18 cellular contexts compared by ENCODE assay signal in the genomic region with DNA sequence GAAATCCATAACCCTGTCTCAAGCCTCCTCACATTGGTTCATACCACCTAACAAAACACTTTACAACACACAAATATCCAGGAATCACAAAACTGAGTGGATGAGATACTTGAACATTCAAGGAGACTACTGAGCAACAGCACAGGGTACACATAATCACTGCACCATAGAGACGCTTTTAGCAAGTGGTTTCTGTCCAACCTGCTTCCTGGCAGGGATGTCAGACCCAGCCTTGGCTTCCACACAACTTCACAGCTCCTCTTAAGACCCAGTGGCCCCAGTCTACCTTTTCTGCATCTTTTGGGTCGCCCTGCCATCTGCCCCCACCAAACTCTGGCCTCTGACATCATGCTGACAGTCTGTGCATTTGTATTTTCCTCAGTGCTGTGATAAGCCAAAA. TPM values are rescaled to one million over a fixed set of nuclear protein-coding genes. Genes with fewer than 3 reads are reported as not detected.
A peak's percentile ranks its signal among the peaks of the same experiment; 100 is the strongest.
DNase-seq lines count a peak whose midpoint lies in the region; ATAC-seq and TF ChIP-seq lines count a peak whose summit lies in the region.
"Had no signal": no experiment of that assay in that cellular context is flagged by ENCODE, and none has a peak within 500 bp of the region (broad histone marks: within the 10 kb centered on the region; RNA-seq: fewer than 3 reads in every experiment).

No MANE protein-coding gene starts in this region.

- peaks cover 73 to 74% of the 10 kb centered on the region in 2 donors for H3K36me3 Mint-ChIP-seq in CD14-positive monocyte
- H3K36me3 Mint-ChIP-seq in CD8-positive, alpha-beta T cell: peaks cover 64% of the 10 kb centered on the region
- H3K36me3 Mint-ChIP-seq in effector memory CD8-positive, alpha-beta T cell (ENCODE audit: insufficient read depth): peaks cover 39% of the 10 kb centered on the region
- peaks cover 6% of the 10 kb centered on the region for H3K36me3 Mint-ChIP-seq in natural killer cell treated with Interleukin-12 subunit alpha and Interleukin-12 subunit beta and Interleukin-15 and Interleukin-18, amount 100 ng/mL, for 72 hours

- peaks cover 7% of the 10 kb centered on the region for H3K4me1 ChIP-seq in CD8-positive, alpha-beta T cell (ENCODE audit: insufficient read depth, low read length)
- H3K4me1 ChIP-seq in right lobe of liver: no peaks in the 10 kb centered on the region
- no peaks in the 10 kb centered on the region for H3K4me1 ChIP-seq in testis

- H3K9me3 Mint-ChIP-seq in CD14-positive monocyte: no peaks in the 10 kb centered on the region
- no peaks in the 10 kb centered on the region for H3K9me3 Mint-ChIP-seq in CD8-positive, alpha-beta T cell
- no peaks in the 10 kb centered on the region for H3K9me3 Mint-ChIP-seq in effector memory CD8-positive, alpha-beta T cell
- no peaks in the 10 kb centered on the region for H3K9me3 Mint-ChIP-seq in natural killer cell treated with Interleukin-12 subunit alpha and Interleukin-12 subunit beta and Interleukin-15 and Interleukin-18, amount 100 ng/mL, for 72 hours
- H3K9me3 Mint-ChIP-seq: neural progenitor cell had no signal

- H3K27me3 ChIP-seq in CD8-positive, alpha-beta T cell (ENCODE audit: insufficient read depth, low read length): no peaks in the 10 kb centered on the region
- H3K27me3 ChIP-seq in right lobe of liver: no peaks in the 10 kb centered on the region
- no peaks in the 10 kb centered on the region for H3K27me3 ChIP-seq in testis
- H3K27me3 ChIP-seq: brain microvascular endothelial cell, tibial artery had no signal

- no peak overlapping the region for H3K4me3 Mint-ChIP-seq in CD14-positive monocyte
- H3K4me3 Mint-ChIP-seq in CD8-positive, alpha-beta T cell: no peak overlapping the region
- H3K4me3 Mint-ChIP-seq in effector memory CD8-positive, alpha-beta T cell: no peak overlapping the region
- H3K4me3 Mint-ChIP-seq in natural killer cell treated with Interleukin-12 subunit alpha and Interleukin-12 subunit beta and Interleukin-15 and Interleukin-18, amount 100 ng/mL, for 72 hours: no peak overlapping the region
- H3K4me3 Mint-ChIP-seq: neural progenitor cell had no signal

- WGBS in right lobe of liver (ENCODE audit: insufficient coverage, low coverage, low lambda C conversion rate, missing lambda C conversion rate): 90% methylated on average over 2 of the region's 2 CpGs
- 94% methylated on average over 2 of the region's 2 CpGs for WGBS in testis, 2 donors

- H3K27ac ChIP-seq in CD8-positive, alpha-beta T cell (ENCODE audit: low read depth, low read length): no peak overlapping the region
- H3K27ac ChIP-seq in right lobe of liver (no peak overlapping the region), testis (no peak overlapping the region)
- H3K27ac ChIP-seq: brain microvascular endothelial cell, coronary artery, HL-60, neural progenitor cell, tibial artery had no signal

- ATAC-seq in CD8-positive, alpha-beta T cell: no peak
- ATAC-seq in effector memory CD8-positive, alpha-beta T cell (replicated peaks): no peak
- ATAC-seq in natural killer cell treated with Interleukin-12 subunit alpha and Interleukin-12 subunit beta and Interleukin-15 and Interleukin-18, amount 100 ng/mL, for 72 hours: peak in 1 of 2 donors; percentile 28
- no peak for ATAC-seq in right lobe of liver
- no peak for ATAC-seq in HG03469 (IDR thresholded peaks at IDR 0.05; ENCODE audit: unreplicated experiment)

- POLR2A ChIA-PET in CD8-positive, alpha-beta T cell (lab: Charles Lee): no interaction called here

- H3K4me3 ChIP-seq in CD8-positive, alpha-beta T cell (ENCODE audit: low read depth, low read length): no peak overlapping the region
- no peak overlapping the region for H3K4me3 ChIP-seq in right lobe of liver
- no peak overlapping the region for H3K4me3 ChIP-seq in testis
- H3K4me3 ChIP-seq: coronary artery, neural progenitor cell, tibial artery had no signal

- H3K27me3 Mint-ChIP-seq in CD14-positive monocyte (ENCODE audit: low read depth in 3 of 3): peaks cover 3 to 6% (median 3%) of the 10 kb centered on the region in 3 donors
- H3K27me3 Mint-ChIP-seq in CD8-positive, alpha-beta T cell (ENCODE audit: low read depth): no peaks in the 10 kb centered on the region
- no peaks in the 10 kb centered on the region for H3K27me3 Mint-ChIP-seq in effector memory CD8-positive, alpha-beta T cell
- H3K27me3 Mint-ChIP-seq in natural killer cell treated with Interleukin-12 subunit alpha and Interleukin-12 subunit beta and Interleukin-15 and Interleukin-18, amount 100 ng/mL, for 72 hours: no peaks in the 10 kb centered on the region

- no peaks in the 10 kb centered on the region for H3K9me3 ChIP-seq in CD8-positive, alpha-beta T cell (ENCODE audit: low read length)
- H3K9me3 ChIP-seq in right lobe of liver (no peaks in the 10 kb centered on the region), testis (no peaks in the 10 kb centered on the region)
- H3K9me3 ChIP-seq: tibial artery had no signal

- TF ChIP-seq CTCF in CD14-positive monocyte (IDR thresholded peaks at IDR 0.05) (no peak), right lobe of liver (IDR thresholded peaks at IDR 0.05) (no peak), testis (IDR thresholded peaks at IDR 0.05) (no peak)
- no peak for TF ChIP-seq CTCF in CD8-positive, alpha-beta T cell (IDR thresholded peaks at IDR 0.05)

- H3K36me3 ChIP-seq in CD8-positive, alpha-beta T cell (ENCODE audit: insufficient read depth, low read length): peaks cover 22% of the 10 kb centered on the region
- H3K36me3 ChIP-seq in right lobe of liver (peaks cover 0 to 14% (median 2%) of the 10 kb centered on the region in 4 donors), testis (ENCODE audit: low read depth, missing control alignments) (no peaks in the 10 kb centered on the region)
- H3K36me3 ChIP-seq: neural progenitor cell had no signal

- DNase-seq in CD14-positive monocyte (ENCODE audit: low spot score): no peak
- DNase-seq in CD8-positive, alpha-beta T cell: no peak
- DNase-seq in effector memory CD8-positive, alpha-beta T cell: no peak
- DNase-seq in natural killer cell treated with Interleukin-12 subunit alpha and Interleukin-12 subunit beta and Interleukin-15 and Interleukin-18, amount 100 ng/mL, for 72 hours (ENCODE audit: low spot score): no peak
- DNase-seq in right lobe of liver: no peak
- no peak for DNase-seq in testis
- DNase-seq: activated CD4-positive, CD25-positive, alpha-beta regulatory T cell treated with anti-CD3 and anti-CD28 coated beads, Interleukin-2, amount 50 U/mL, for 72 hours; activated CD8-positive, alpha-beta memory T cell treated with anti-CD3 and anti-CD28 coated beads, Interleukin-2, amount 50 U/mL, for 48 hours; brain microvascular endothelial cell; hippocampal formation; IMR-90; NCI-H1694; NCI-H226; tibial artery had no signal

- peak overlapping the region in 4 of 7 donors; percentile 8 to 60 (median 34) for H3K27ac Mint-ChIP-seq in CD14-positive monocyte
- H3K27ac Mint-ChIP-seq in CD8-positive, alpha-beta T cell: peak overlapping the region; percentile 75
- peak overlapping the region; percentile 31 to 65 for H3K27ac Mint-ChIP-seq in effector memory CD8-positive, alpha-beta T cell
- peak overlapping the region; percentile 38 to 54 for H3K27ac Mint-ChIP-seq in natural killer cell treated with Interleukin-12 subunit alpha and Interleukin-12 subunit beta and Interleukin-15 and Interleukin-18, amount 100 ng/mL, for 72 hours
- H3K27ac Mint-ChIP-seq: neural progenitor cell had no signal

- TF ChIP-seq POLR2A in right lobe of liver (IDR thresholded peaks at IDR 0.05) (no peak), testis (IDR thresholded peaks at IDR 0.05) (no peak)

- intact Hi-C loops in CD14-positive monocyte (cut with micrococcal nuclease) (no loop called here), right lobe of liver (cut with DNase I) (loop anchor here (10.0 kb wide), 1 partner anchor 146 kb away; no protein-coding TSS in a partner anchor), testis (cut with DNase I; ENCODE audit: low total_unique reads) (loop anchor here (5.0 kb wide), 1 partner anchor 149 kb away; no protein-coding TSS in a partner anchor)
- intact Hi-C loops in CD8-positive, alpha-beta T cell (cut with DNase I, micrococcal nuclease): no loop called here

- H3K4me1 Mint-ChIP-seq in CD14-positive monocyte: peaks cover 12% of the 10 kb centered on the region
- peaks cover 23% of the 10 kb centered on the region for H3K4me1 Mint-ChIP-seq in CD8-positive, alpha-beta T cell (ENCODE audit: low read depth)
- peaks cover 13 to 16% of the 10 kb centered on the region in 2 donors for H3K4me1 Mint-ChIP-seq in effector memory CD8-positive, alpha-beta T cell (ENCODE audit: low read depth in 2 of 2)
- H3K4me1 Mint-ChIP-seq in natural killer cell treated with Interleukin-12 subunit alpha and Interleukin-12 subunit beta and Interleukin-15 and Interleukin-18, amount 100 ng/mL, for 72 hours (ENCODE audit: low read depth in 2 of 2): peaks cover 27 to 30% of the 10 kb centered on the region in 2 donors

- CTCF ChIA-PET in CD8-positive, alpha-beta T cell (lab: Charles Lee): interaction anchor here (2.2 to 3.7 kb wide), 2 partner anchors 11 kb away, joined by 6 to 25 read pairs; no protein-coding TSS in a partner anchor

RNA-seq across cellular contexts. Expression of gene CORO6, which starts 5.9 kb away (rescaled TPM):
- polyA plus RNA-seq in CD14-positive monocyte (not detected), testis (ENCODE audit: insufficient read depth, low read depth, low replicate concordance) (6.3 TPM)
- 1 to 10 TPM; 1.2 to 1.7 TPM for total RNA-seq in CD8-positive, alpha-beta T cell
- total RNA-seq in natural killer cell treated with Interleukin-12 subunit alpha and Interleukin-12 subunit beta and Interleukin-15 and Interleukin-18, amount 100 ng/mL, for 72 hours: 10 to 100 TPM in 1 of 2 donors, 1 to 10 TPM in 1; 2.1 to 10.2 TPM
- total RNA-seq in right lobe of liver (1 to 10 TPM in 2 of 6 experiments, under 1 TPM in 4; 0.37 to 5.1 (median 0.81) TPM), testis (10 to 100 TPM; 11.7 to 15.5 TPM)

RNA-seq across cellular contexts. Expression of gene ANKRD13B, which starts 35.7 kb away (rescaled TPM):
- polyA plus RNA-seq in CD14-positive monocyte (not detected), testis (ENCODE audit: insufficient read depth, low read depth, low replicate concordance) (32.8 TPM)
- total RNA-seq in CD8-positive, alpha-beta T cell: 1 to 10 TPM in 1 of 2 experiments, under 1 TPM in 1; 0.83 to 1.3 TPM
- 10 to 100 TPM in 1 of 2 donors, 1 to 10 TPM in 1; 4.4 to 32.5 TPM for total RNA-seq in natural killer cell treated with Interleukin-12 subunit alpha and Interleukin-12 subunit beta and Interleukin-15 and Interleukin-18, amount 100 ng/mL, for 72 hours
- total RNA-seq in right lobe of liver (1 to 10 TPM in 1 of 6 experiments, under 1 TPM in 5; 0.37 to 1.6 (median 0.88) TPM), testis (10 to 100 TPM; 48.8 to 59.8 TPM)

RNA-seq across cellular contexts. Expression of gene GIT1, which starts 39.2 kb away (rescaled TPM):
- polyA plus RNA-seq in CD14-positive monocyte (1 to 10 TPM; 3.1 to 4.4 TPM), testis (ENCODE audit: insufficient read depth, low read depth, low replicate concordance) (220 TPM)
- 10 to 100 TPM; 25.8 to 27.0 TPM for total RNA-seq in CD8-positive, alpha-beta T cell
- 100 to 1,000 TPM in 1 of 2 donors, 10 to 100 TPM in 1; 40.8 to 111 TPM for total RNA-seq in natural killer cell treated with Interleukin-12 subunit alpha and Interleukin-12 subunit beta and Interleukin-15 and Interleukin-18, amount 100 ng/mL, for 72 hours
- total RNA-seq in right lobe of liver (10 to 100 TPM in 2 of 6 experiments, 1 to 10 TPM in 4; 7.1 to 15.9 (median 8.7) TPM), testis (100 to 1,000 TPM; 156 to 169 TPM)

Comparison
In these comparisons a context has a peak if more than half of its experiments do, and no peak if none do; other contexts are left out.
1. intact Hi-C loops: an anchor here in right lobe of liver (10.0 kb wide) and testis (5.0 kb wide); none called in CD14-positive monocyte and CD8-positive, alpha-beta T cell.